ENCODE assay signal across 1 cellular context in genomic region chr19:5680437-5681368, GRCh38.
TF ChIP-seq lines count a peak whose summit lies in the region.

TSS of gene HSD11B1L (plus strand) at chr19:5681027. CDS start at chr19:5684833, 3,806 bp downstream.
TSS of gene MICOS13 (minus strand) at chr19:5680516. CDS start at chr19:5680486, 30 bp downstream.

TF ChIP-seq in K562, 482 proteins besides CTCF, POLR2A, EP300 and RAD21 (continued from another document and continues in another):
- peak in 1 of 2 experiments; percentile 99 for TF ChIP-seq AFF1 (IDR thresholded peaks at IDR 0.05; ENCODE audit: low read depth in 1 of 2, partially characterized antibody in 2 of 2)
- no peak for TF ChIP-seq NFATC3 (IDR thresholded peaks at IDR 0.05)
- no peak for TF ChIP-seq FOXP1 (CRISPR knock-in tag; IDR thresholded peaks at IDR 0.05)
- TF ChIP-seq TRIM24 (IDR thresholded peaks at IDR 0.05), result no peak
- no peak for TF ChIP-seq ZNF561 (CRISPR knock-in tag; conservative IDR thresholded peaks at IDR 0.05)
- TF ChIP-seq USF2 (CRISPR knock-in tag; IDR thresholded peaks at IDR 0.05), result peak; percentile 98
- no peak for TF ChIP-seq ZNF696 (CRISPR knock-in tag; conservative IDR thresholded peaks at IDR 0.05)
- no peak for TF ChIP-seq SPI1 (IDR thresholded peaks at IDR 0.05; ENCODE audit: borderline replicate concordance, low read depth, low read length)
- TF ChIP-seq ZNF354B (CRISPR knock-in tag; IDR thresholded peaks at IDR 0.05), result no peak
- 0 out of 4 replicates have a peak, but pooled peaks of 1 of the 2 experiments have one; percentile 64 for TF ChIP-seq KDM4B (IDR thresholded peaks at IDR 0.05; ENCODE audit: borderline replicate concordance in 2 of 2, low read depth in 1 of 2)
- TF ChIP-seq JUNB (CRISPR knock-in tag; conservative IDR thresholded peaks at IDR 0.05), result no peak
- no peak for TF ChIP-seq ZNF778 (CRISPR knock-in tag; IDR thresholded peaks at IDR 0.05)
- TF ChIP-seq PCBP2 (IDR thresholded peaks at IDR 0.05; ENCODE audit: low read depth, low read length, poor library complexity, severe bottlenecking), result no peak
- TF ChIP-seq STAT5B (CRISPR knock-in tag; IDR thresholded peaks at IDR 0.05), result no peak
- no peak for TF ChIP-seq SMARCB1 (IDR thresholded peaks at IDR 0.05; ENCODE audit: insufficient read length, low read depth)
- TF ChIP-seq ZNF584 (CRISPR knock-in tag; IDR thresholded peaks at IDR 0.05; ENCODE audit: low read depth), result 0 out of 2 replicates have a peak, but pooled peaks have one; percentile 75
- TF ChIP-seq ATF7 (IDR thresholded peaks at IDR 0.05), result peak; percentile 87
- TF ChIP-seq ZNF592 (IDR thresholded peaks at IDR 0.05), result peak; percentile 84; the same call in 1 of the 2 replicates
- TF ChIP-seq ARHGAP35 (IDR thresholded peaks at IDR 0.05; ENCODE audit: partially characterized antibody), result no peak
- TF ChIP-seq ZC3H4 (CRISPR knock-in tag; IDR thresholded peaks at IDR 0.05; ENCODE audit: borderline replicate concordance), result no peak
- TF ChIP-seq PML (IDR thresholded peaks at IDR 0.05; ENCODE audit: low read length), result 0 out of 2 replicates have a peak, but pooled peaks have one; percentile 25
- TF ChIP-seq TBL1XR1 (IDR thresholded peaks at IDR 0.05; ENCODE audit: low read length in 2 of 2), result peak; percentile 59 to 74; a peak in 2 of 4 replicates
- TF ChIP-seq NR0B1 (IDR thresholded peaks at IDR 0.05; ENCODE audit: partially characterized antibody), result no peak
- TF ChIP-seq NELFE (IDR thresholded peaks at IDR 0.05; ENCODE audit: insufficient read depth, insufficient read length), result no peak
- TF ChIP-seq SREBF1 (IDR thresholded peaks at IDR 0.05; ENCODE audit: borderline replicate concordance, low read depth, low read length), result peak; percentile 37; the same call in 1 of the 2 replicates
- no peak for TF ChIP-seq ZNF232 (CRISPR knock-in tag; IDR thresholded peaks at IDR 0.05)
- TF ChIP-seq KDM1A (IDR thresholded peaks at IDR 0.05), result no peak
- no peak for TF ChIP-seq XRCC3 (IDR thresholded peaks at IDR 0.05)
- TF ChIP-seq PRDM10 (IDR thresholded peaks at IDR 0.05; ENCODE audit: partially characterized antibody), result no peak
- TF ChIP-seq ZBTB7A (IDR thresholded peaks at IDR 0.05; ENCODE audit: borderline replicate concordance, control insufficient read depth, low read depth, low read length), result peak; percentile 85
- TF ChIP-seq ZNF780A (CRISPR knock-in tag; IDR thresholded peaks at IDR 0.05), result no peak
- TF ChIP-seq ATF2 (CRISPR knock-in tag; IDR thresholded peaks at IDR 0.05), result no peak
- TF ChIP-seq, protein P1, sequence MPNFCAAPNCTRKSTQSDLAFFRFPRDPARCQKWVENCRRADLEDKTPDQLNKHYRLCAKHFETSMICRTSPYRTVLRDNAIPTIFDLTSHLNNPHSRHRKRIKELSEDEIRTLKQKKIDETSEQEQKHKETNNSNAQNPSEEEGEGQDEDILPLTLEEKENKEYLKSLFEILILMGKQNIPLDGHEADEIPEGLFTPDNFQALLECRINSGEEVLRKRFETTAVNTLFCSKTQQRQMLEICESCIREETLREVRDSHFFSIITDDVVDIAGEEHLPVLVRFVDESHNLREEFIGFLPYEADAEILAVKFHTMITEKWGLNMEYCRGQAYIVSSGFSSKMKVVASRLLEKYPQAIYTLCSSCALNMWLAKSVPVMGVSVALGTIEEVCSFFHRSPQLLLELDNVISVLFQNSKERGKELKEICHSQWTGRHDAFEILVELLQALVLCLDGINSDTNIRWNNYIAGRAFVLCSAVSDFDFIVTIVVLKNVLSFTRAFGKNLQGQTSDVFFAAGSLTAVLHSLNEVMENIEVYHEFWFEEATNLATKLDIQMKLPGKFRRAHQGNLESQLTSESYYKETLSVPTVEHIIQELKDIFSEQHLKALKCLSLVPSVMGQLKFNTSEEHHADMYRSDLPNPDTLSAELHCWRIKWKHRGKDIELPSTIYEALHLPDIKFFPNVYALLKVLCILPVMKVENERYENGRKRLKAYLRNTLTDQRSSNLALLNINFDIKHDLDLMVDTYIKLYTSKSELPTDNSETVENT (CRISPR knock-in tag; IDR thresholded peaks at IDR 0.05), result no peak
- peak; percentile 59; the same call in 1 of the 2 replicates for TF ChIP-seq ZNF134 (CRISPR knock-in tag; conservative IDR thresholded peaks at IDR 0.05)
- TF ChIP-seq RAD51 (IDR thresholded peaks at IDR 0.05; ENCODE audit: borderline replicate concordance, low read depth), result peak; percentile 98
- no peak for TF ChIP-seq PTRF (tag; IDR thresholded peaks at IDR 0.05)
- TF ChIP-seq ZNF184 (CRISPR knock-in tag; IDR thresholded peaks at IDR 0.05), result no peak
- TF ChIP-seq CEBPG (CRISPR knock-in tag; IDR thresholded peaks at IDR 0.05), result no peak
- no peak for TF ChIP-seq CEBPG (tag; conservative IDR thresholded peaks at IDR 0.05 in 1 of 2, IDR thresholded peaks at IDR 0.05 in 1 of 2)
- TF ChIP-seq PHTF2 (CRISPR knock-in tag; IDR thresholded peaks at IDR 0.05), result no peak
- TF ChIP-seq ZFP36 (IDR thresholded peaks at IDR 0.05; ENCODE audit: low read depth, low read length, partially characterized antibody), result no peak
- no peak for TF ChIP-seq NCOA4 (IDR thresholded peaks at IDR 0.05; ENCODE audit: partially characterized antibody)
- TF ChIP-seq CBX2 (IDR thresholded peaks at IDR 0.05; ENCODE audit: insufficient read depth, low read length, poor library complexity, severe bottlenecking), result no peak
